9 cellular contexts compared by ENCODE assay signal in genomic region chr12:10612110-10612509, GRCh38. TPM values are rescaled to one million over a fixed set of nuclear protein-coding genes. Genes with fewer than 3 reads are reported as not detected.
A peak's percentile ranks its signal among the peaks of the same experiment; 100 is the strongest.
DNase-seq lines count a peak whose midpoint lies in the region; ATAC-seq and TF ChIP-seq lines count a peak whose summit lies in the region.
"Had no signal": no experiment of that assay in that cellular context is flagged by ENCODE, and none has a peak within 500 bp of the region (broad histone marks: within the 10 kb centered on the region; RNA-seq: fewer than 3 reads in every experiment).

No MANE protein-coding gene starts in this region.

- peaks cover 22% of the 10 kb centered on the region for H3K4me1 Mint-ChIP-seq in endodermal cell

- WGBS in endodermal cell (ENCODE audit: insufficient coverage in 1 of 2, insufficient read length in 1 of 2), 2 experiments: 91 to 100% methylated on average over 1 to 6 of the region's 6 CpGs
- WGBS in psoas muscle, 3 donors: 62 to 77% (median 66%) methylated on average over 6 of the region's 6 CpGs

- H3K36me3 ChIP-seq in NT2/D1 (ENCODE audit: insufficient read depth, insufficient read length, low read length) (peaks cover 57% of the 10 kb centered on the region), endodermal cell (ENCODE audit: control insufficient read depth, insufficient read depth, low read length) (peaks cover 29% of the 10 kb centered on the region), psoas muscle (ENCODE audit: insufficient read depth in 1 of 2, low read depth in 1 of 2) (peaks cover 0 to 32% of the 10 kb centered on the region in 2 donors)

- H3K9me3 ChIP-seq in NT2/D1 (ENCODE audit: insufficient read depth, low read length) (no peaks in the 10 kb centered on the region), endodermal cell (ENCODE audit: control insufficient read depth, low read length) (no peaks in the 10 kb centered on the region), psoas muscle (no peaks in the 10 kb centered on the region)

- intact Hi-C loops in psoas muscle (cut with DNase I): loop anchor here (2.0 to 5.0 kb wide), 2 partner anchors 139 to 140 kb away; no protein-coding TSS in a partner anchor

- ATAC-seq in psoas muscle (no peak), HG02870 (IDR thresholded peaks at IDR 0.05; ENCODE audit: unreplicated experiment) (no peak)

- no peak overlapping the region for H3K27ac ChIP-seq in endodermal cell (ENCODE audit: low read depth, low read length)
- H3K27ac ChIP-seq in psoas muscle: no peak overlapping the region

- H3K4me1 ChIP-seq in NT2/D1 (ENCODE audit: insufficient read depth, insufficient read length): no peaks in the 10 kb centered on the region
- H3K4me1 ChIP-seq in endodermal cell (ENCODE audit: control insufficient read depth, insufficient read depth, low read length): no peaks in the 10 kb centered on the region
- peaks cover 6% of the 10 kb centered on the region for H3K4me1 ChIP-seq in psoas muscle

- no peak for DNase-seq in GM12864 (ENCODE audit: low read depth)
- DNase-seq in NT2/D1 (ENCODE audit: low read depth, low spot score): no peak
- DNase-seq in endodermal cell: no peak
- no peak for DNase-seq in psoas muscle
- no peak for DNase-seq in NCI-H526 treated with DMSO at 0.1 percent for 48 hours (lab: John Stamatoyannopoulos, UW)
- DNase-seq in NCI-H1436 (lab: John Stamatoyannopoulos, UW): no peak
- DNase-seq in cerebellar nuclear complex (lab: John Stamatoyannopoulos, UW): no peak
- DNase-seq: T-helper 9 cell had no signal

- peaks cover 39% of the 10 kb centered on the region for H3K36me3 Mint-ChIP-seq in endodermal cell (ENCODE audit: low read depth)

- peak overlapping the region; percentile 96 for H3K4me3 Mint-ChIP-seq in endodermal cell

- H3K4me3 ChIP-seq in GM12864 (ENCODE audit: low read depth, low read length): peak overlapping the region; percentile 69
- H3K4me3 ChIP-seq in NT2/D1 (ENCODE audit: insufficient read length, low read depth): peak overlapping the region; percentile 91
- H3K4me3 ChIP-seq in endodermal cell (ENCODE audit: low read length): peak overlapping the region; percentile 91
- H3K4me3 ChIP-seq in psoas muscle: peak overlapping the region; percentile 68

- peak overlapping the region; percentile 100 for H3K27ac Mint-ChIP-seq in endodermal cell

- TF ChIP-seq CTCF in GM12864 (IDR thresholded peaks at IDR 0.05; ENCODE audit: low read depth, low read length, missing control alignments) (no peak), endodermal cell (conservative IDR thresholded peaks at IDR 0.05) (no peak), psoas muscle (IDR thresholded peaks at IDR 0.05) (no peak)

- peak overlapping the region; percentile 94 for H3K9ac ChIP-seq in NT2/D1 (ENCODE audit: insufficient read length, low read depth)
- peak overlapping the region; percentile 97 for H3K9ac ChIP-seq in endodermal cell (ENCODE audit: extremely low read depth, low read length, poor library complexity, severe bottlenecking)

- no peaks in the 10 kb centered on the region for H3K27me3 Mint-ChIP-seq in endodermal cell (ENCODE audit: insufficient read depth)

- H3K9me3 Mint-ChIP-seq in endodermal cell: no peaks in the 10 kb centered on the region

- H3K27me3 ChIP-seq in NT2/D1 (ENCODE audit: insufficient read depth, insufficient read length) (no peaks in the 10 kb centered on the region), endodermal cell (ENCODE audit: control insufficient read depth, insufficient read depth, low read length, poor library complexity, severe bottlenecking) (peaks cover 8% of the 10 kb centered on the region), psoas muscle (ENCODE audit: insufficient read depth in 3 of 3, low read length in 2 of 3) (no peaks in the 10 kb centered on the region)

RNA-seq across cellular contexts. Expression of gene MAGOHB, which starts 1.3 kb away (rescaled TPM):
- total RNA-seq in endodermal cell (10 to 100 TPM; 53.8 to 75.8 TPM), psoas muscle (1 to 10 TPM; 4.0 to 8.5 (median 6.4) TPM)
- polyA plus RNA-seq in endodermal cell (2013, experiment 1 of 2): 43.3 TPM
- 40.3 TPM for polyA plus RNA-seq in endodermal cell (2013, experiment 2 of 2)
- polyA plus RNA-seq in psoas muscle: 1 to 10 TPM; 7.2 to 9.7 (median 8.9) TPM

Comparison
In these comparisons a context has a peak if more than half of its experiments do, and no peak if none do; other contexts are left out.
1. RNA of gene MAGOHB, which starts 1.3 kb away (total RNA-seq): 53.8 to 75.8 TPM in endodermal cell; 4.0 to 8.5 TPM in psoas muscle; every median in the first group is over 4 times any median in the second.
2. Peak in every context shown above with its lines, with median percentiles within 50 percentile points of each other: H3K4me3 ChIP-seq.